32 cellular contexts compared by ENCODE assay signal in the genomic region with DNA sequence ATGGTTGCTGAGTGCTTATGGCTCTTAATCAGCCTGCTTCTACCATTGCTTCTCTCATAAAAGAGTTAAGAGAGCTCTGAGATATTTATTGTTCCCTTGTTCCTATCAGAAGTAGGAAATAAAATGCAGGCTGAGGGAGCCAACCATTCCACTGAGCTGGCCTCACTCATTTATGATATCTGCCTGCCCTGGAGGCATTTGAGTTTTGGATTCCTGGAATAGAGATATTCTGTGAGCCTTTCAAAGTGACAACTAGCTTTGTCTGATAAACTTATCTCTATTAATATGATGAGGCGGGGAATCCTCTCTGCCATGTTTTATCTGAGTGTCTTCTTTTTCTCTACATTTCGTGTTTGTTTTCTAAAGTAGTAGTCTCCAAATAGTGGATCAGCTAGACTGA.
"Had no signal": no experiment of that assay in that cellular context is flagged by ENCODE, and none has a peak within 500 bp of the region (broad histone marks: within the 10 kb centered on the region; RNA-seq: fewer than 3 reads in every experiment).

No MANE protein-coding gene starts in this region.

- H3K27ac ChIP-seq: cardiac muscle cell, SJSA1, VCaP had no signal

- H3K4me3 Mint-ChIP-seq: activated B cell treated with CpG ODN at 0.5 μM for 24 hours; activated CD4-positive, alpha-beta memory T cell treated with anti-CD3 and anti-CD28 coated beads for 36 hours; activated naive CD8-positive, alpha-beta T cell treated with anti-CD3 and anti-CD28 coated beads for 36 hours had no signal

- ATAC-seq: Panc1 had no signal

- H3K9me3 Mint-ChIP-seq: activated B cell treated with CpG ODN at 0.5 μM for 24 hours had no signal

- H3K4me1 Mint-ChIP-seq: activated B cell treated with CpG ODN at 0.5 μM for 24 hours had no signal

- H3K36me3 ChIP-seq: cardiac muscle cell, SJSA1 had no signal

- DNase-seq: activated B cell treated with CpG ODN at 0.5 μM for 24 hours; activated CD4-positive, alpha-beta memory T cell treated with anti-CD3 and anti-CD28 coated beads for 36 hours; activated CD4-positive, alpha-beta T cell treated with anti-CD3 and anti-CD28 coated beads for 4 hours; activated CD4-positive, alpha-beta T cell treated with anti-CD3 and anti-CD28 coated beads, Interleukin-2, amount 50 U/mL, for 1 hour; activated CD4-positive, CD25-positive, alpha-beta regulatory T cell treated with anti-CD3 and anti-CD28 coated beads, Interleukin-2, amount 50 U/mL, for 72 hours; activated CD8-positive, alpha-beta memory T cell treated with anti-CD3 and anti-CD28 coated beads, Interleukin-2, amount 50 U/mL, for 4 hours; activated effector memory CD4-positive, alpha-beta T cell treated with Interleukin-2 at 50 U/mL for 16 hours; activated naive CD4-positive, alpha-beta T cell treated with anti-CD3 and anti-CD28 coated beads, Interleukin-2, amount 50 U/mL, for 16 hours; activated naive CD8-positive, alpha-beta T cell treated with anti-CD3 and anti-CD28 coated beads for 36 hours; activated T-cell treated with anti-CD3 and anti-CD28 coated beads for 4 hours; activated T-cell treated with anti-CD3 and anti-CD28 coated beads, Interleukin-2, amount 50 U/mL, for 48 hours; amniotic stem cell; aorta; Karpas-422; KBM-7; NCI-H1048; NCI-H1105 treated with DMSO at 0.1 percent for 48 hours; NCI-H1436; NCI-H1694; NCI-H2029; NCI-H345; NCI-H524 treated with DMSO at 0.1 percent for 48 hours; RPMI8226; SHP77 treated with DMSO at 0.1 percent for 48 hours; SW 1271; T-helper 1 cell; T-helper 2 cell; T-helper 9 cell had no signal

- H3K4me3 ChIP-seq: cardiac muscle cell, SJSA1 had no signal

- H3K36me3 Mint-ChIP-seq: activated CD4-positive, alpha-beta memory T cell treated with anti-CD3 and anti-CD28 coated beads for 36 hours; activated naive CD8-positive, alpha-beta T cell treated with anti-CD3 and anti-CD28 coated beads for 36 hours had no signal

- H3K27me3 ChIP-seq: cardiac muscle cell, SJSA1 had no signal

- H3K9me3 ChIP-seq: SJSA1 had no signal

- H3K4me1 ChIP-seq: SJSA1 had no signal

- H3K27me3 Mint-ChIP-seq: activated B cell treated with CpG ODN at 0.5 μM for 24 hours; activated CD4-positive, alpha-beta memory T cell treated with anti-CD3 and anti-CD28 coated beads for 36 hours; activated naive CD8-positive, alpha-beta T cell treated with anti-CD3 and anti-CD28 coated beads for 36 hours had no signal

- H3K27ac Mint-ChIP-seq: activated B cell treated with CpG ODN at 0.5 μM for 24 hours; activated CD4-positive, alpha-beta memory T cell treated with anti-CD3 and anti-CD28 coated beads for 36 hours; activated naive CD8-positive, alpha-beta T cell treated with anti-CD3 and anti-CD28 coated beads for 36 hours had no signal
